ENCODE assay signal across 1 cellular context in the genomic region with DNA sequence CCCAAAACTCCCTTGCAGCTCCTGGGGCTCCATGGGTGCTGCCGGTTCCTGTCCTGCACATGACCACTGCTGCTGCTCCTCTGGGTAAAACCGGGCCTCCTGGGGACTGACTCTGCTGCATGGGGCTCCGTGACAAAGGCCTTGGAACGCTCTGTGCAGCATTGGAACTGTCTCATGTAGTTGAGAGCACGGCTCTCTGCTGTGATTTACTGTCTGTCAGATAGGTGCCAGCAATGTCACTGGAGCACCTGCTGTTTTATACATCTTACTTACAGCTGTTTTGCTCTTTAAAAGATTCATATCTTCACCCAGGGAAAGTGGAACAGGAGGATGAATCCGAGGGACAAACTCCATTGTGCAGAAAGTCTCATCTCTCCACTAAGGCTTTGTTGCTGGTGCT.
TF ChIP-seq lines count a peak whose summit lies in the region.

No MANE protein-coding gene starts in this region.

TF ChIP-seq in SK-N-SH, 30 proteins besides CTCF, POLR2A, EP300 and RAD21 (continued from another document):
- TF ChIP-seq, protein P1, sequence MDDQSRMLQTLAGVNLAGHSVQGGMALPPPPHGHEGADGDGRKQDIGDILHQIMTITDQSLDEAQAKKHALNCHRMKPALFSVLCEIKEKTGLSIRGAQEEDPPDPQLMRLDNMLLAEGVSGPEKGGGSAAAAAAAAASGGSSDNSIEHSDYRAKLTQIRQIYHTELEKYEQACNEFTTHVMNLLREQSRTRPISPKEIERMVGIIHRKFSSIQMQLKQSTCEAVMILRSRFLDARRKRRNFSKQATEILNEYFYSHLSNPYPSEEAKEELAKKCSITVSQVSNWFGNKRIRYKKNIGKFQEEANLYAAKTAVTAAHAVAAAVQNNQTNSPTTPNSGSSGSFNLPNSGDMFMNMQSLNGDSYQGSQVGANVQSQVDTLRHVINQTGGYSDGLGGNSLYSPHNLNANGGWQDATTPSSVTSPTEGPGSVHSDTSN (IDR thresholded peaks at IDR 0.05), result no peak
- TF ChIP-seq, protein P2, sequence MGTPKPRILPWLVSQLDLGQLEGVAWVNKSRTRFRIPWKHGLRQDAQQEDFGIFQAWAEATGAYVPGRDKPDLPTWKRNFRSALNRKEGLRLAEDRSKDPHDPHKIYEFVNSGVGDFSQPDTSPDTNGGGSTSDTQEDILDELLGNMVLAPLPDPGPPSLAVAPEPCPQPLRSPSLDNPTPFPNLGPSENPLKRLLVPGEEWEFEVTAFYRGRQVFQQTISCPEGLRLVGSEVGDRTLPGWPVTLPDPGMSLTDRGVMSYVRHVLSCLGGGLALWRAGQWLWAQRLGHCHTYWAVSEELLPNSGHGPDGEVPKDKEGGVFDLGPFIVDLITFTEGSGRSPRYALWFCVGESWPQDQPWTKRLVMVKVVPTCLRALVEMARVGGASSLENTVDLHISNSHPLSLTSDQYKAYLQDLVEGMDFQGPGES (IDR thresholded peaks at IDR 0.05; ENCODE audit: low read depth, low read length), result no peak
- TF ChIP-seq JUND (IDR thresholded peaks at IDR 0.05), result no peak
- TF ChIP-seq POLR2AphosphoS5 (IDR thresholded peaks at IDR 0.05; ENCODE audit: low read depth, low read length), result no peak
- no peak for TF ChIP-seq EZH2phosphoT487 (IDR thresholded peaks at IDR 0.05; ENCODE audit: borderline replicate concordance, low read depth)
- no peak for TF ChIP-seq MXI1 (IDR thresholded peaks at IDR 0.05; ENCODE audit: low read depth, low read length)
- TF ChIP-seq RCOR1 (IDR thresholded peaks at IDR 0.05; ENCODE audit: low read length), result no peak
- no peak for TF ChIP-seq SIN3A (IDR thresholded peaks at IDR 0.05; ENCODE audit: borderline replicate concordance, low read depth, low read length)
- TF ChIP-seq ELF1 (IDR thresholded peaks at IDR 0.05), result no peak
- no peak for TF ChIP-seq GATA2 (CRISPR knock-in tag; IDR thresholded peaks at IDR 0.05)
- TF ChIP-seq RXRA (IDR thresholded peaks at IDR 0.05; ENCODE audit: borderline replicate concordance, low read depth), result no peak
